In genomic region chr5:181241393-181241975, GRCh38 we compare ENCODE assay signal across 8 cellular contexts. TPM values are rescaled to one million over a fixed set of nuclear protein-coding genes. Genes with fewer than 3 reads are reported as not detected.
A peak's percentile ranks its signal among the peaks of the same experiment; 100 is the strongest.
DNase-seq lines count a peak whose midpoint lies in the region; TF ChIP-seq lines count a peak whose summit lies in the region.

No MANE protein-coding gene starts in this region.

- DNase-seq in AG04449 (ENCODE audit: low read depth, low spot score) = peak; percentile 40
- DNase-seq in HL-60 (ENCODE audit: low read depth in 1 of 2, low spot score in 1 of 2) = peak in 1 of 2 experiments; percentile 84
- peak; percentile 84 for DNase-seq in activated naive CD4-positive, alpha-beta T cell treated with anti-CD3 and anti-CD28 coated beads for 36 hours
- DNase-seq in tibial artery = peak; percentile 38 to 59
- DNase-seq in NCI-H2196 (lab: John Stamatoyannopoulos, UW; ENCODE audit: unreplicated experiment) = no peak
- DNase-seq in NCI-H2227 (lab: John Stamatoyannopoulos, UW; ENCODE audit: unreplicated experiment) = no peak
- no peak for DNase-seq in NCI-H146 (lab: John Stamatoyannopoulos, UW)

- peaks cover 75% of the 10 kb centered on the region for H3K36me3 Mint-ChIP-seq in activated naive CD4-positive, alpha-beta T cell treated with anti-CD3 and anti-CD28 coated beads for 36 hours (ENCODE audit: low read depth)

- H3K36me3 ChIP-seq in iPS-15b (ENCODE audit: control insufficient read depth, insufficient read depth, low read length) = peaks cover 66% of the 10 kb centered on the region
- H3K36me3 ChIP-seq in tibial artery = peaks cover 56 to 58% (median 57%) of the 10 kb centered on the region in 3 donors

- peaks cover 4% of the 10 kb centered on the region for H3K4me1 ChIP-seq in iPS-15b (ENCODE audit: control insufficient read depth, insufficient read depth, low read length)
- peaks cover 0 to 54% (median 42%) of the 10 kb centered on the region in 4 donors for H3K4me1 ChIP-seq in tibial artery

- H3K9me3 ChIP-seq in iPS-15b (ENCODE audit: control insufficient read depth, insufficient read depth, low read length) (no peaks in the 10 kb centered on the region), tibial artery (no peaks in the 10 kb centered on the region)

- peak overlapping the region; percentile 96 for H3K27ac ChIP-seq in HL-60 (replicated peaks)
- peak overlapping the region; percentile 94 to 96 for H3K27ac ChIP-seq in tibial artery

- H3K27me3 Mint-ChIP-seq in activated naive CD4-positive, alpha-beta T cell treated with anti-CD3 and anti-CD28 coated beads for 36 hours (ENCODE audit: low read depth) = no peaks in the 10 kb centered on the region

- TF ChIP-seq CTCF in AG04449 (IDR thresholded peaks at IDR 0.05; ENCODE audit: insufficient read depth, low read length, missing control alignments) = no peak
- TF ChIP-seq CTCF in HL-60 (IDR thresholded peaks at IDR 0.05; ENCODE audit: insufficient read depth, low read length) = no peak
- no peak for TF ChIP-seq CTCF in tibial artery (IDR thresholded peaks at IDR 0.05)

- POLR2A ChIA-PET in AG04449 (lab: Yijun Ruan, JAX) = interaction anchor here (0.8 to 1.2 kb wide), 2 partner anchors 19 to 50 kb away, joined by 3 read pairs; no protein-coding TSS in a partner anchor

- H3K4me3 Mint-ChIP-seq in activated naive CD4-positive, alpha-beta T cell treated with anti-CD3 and anti-CD28 coated beads for 36 hours = peak overlapping the region; percentile 93

- peak overlapping the region; percentile 99 for H3K27ac Mint-ChIP-seq in activated naive CD4-positive, alpha-beta T cell treated with anti-CD3 and anti-CD28 coated beads for 36 hours

- CTCF ChIA-PET in AG04449 (lab: Yijun Ruan, JAX) = interaction anchor here (0.9 to 2.0 kb wide), 2 partner anchors 16 to 57 kb away, joined by 3 to 5 read pairs; no protein-coding TSS in a partner anchor
- CTCF ChIA-PET in activated naive CD4-positive, alpha-beta T cell treated with anti-CD3 and anti-CD28 coated beads for 36 hours (lab: Charles Lee) = interaction anchor here (0.6 kb wide), 1 partner anchor 10 kb away, joined by 3 read pairs; no protein-coding TSS in a partner anchor

- H3K4me1 Mint-ChIP-seq in activated naive CD4-positive, alpha-beta T cell treated with anti-CD3 and anti-CD28 coated beads for 36 hours (ENCODE audit: low read depth) = peaks cover 55% of the 10 kb centered on the region

- H3K9me3 Mint-ChIP-seq in activated naive CD4-positive, alpha-beta T cell treated with anti-CD3 and anti-CD28 coated beads for 36 hours = no peaks in the 10 kb centered on the region

- peak overlapping the region; percentile 97 for H3K9ac ChIP-seq in iPS-15b (ENCODE audit: low read depth, low read length)

- intact Hi-C loops in activated naive CD4-positive, alpha-beta T cell treated with anti-CD3 and anti-CD28 coated beads for 36 hours (cut with micrococcal nuclease) = loop anchor here (5.0 kb wide), 1 partner anchor 1619 kb away; the partner anchor contains the start of gene HNRNPH1
- intact Hi-C loops in tibial artery (cut with DNase I; ENCODE audit: low total_unique reads) = no loop called here

- H3K4me3 ChIP-seq in AG04449 (ENCODE audit: low read depth, low read length) = peak overlapping the region; percentile 98
- peak overlapping the region; percentile 65 for H3K4me3 ChIP-seq in HL-60 (replicated peaks; ENCODE audit: insufficient read depth, low read length)
- peak overlapping the region; percentile 97 for H3K4me3 ChIP-seq in iPS-15b (ENCODE audit: low read depth, low read length)
- peak overlapping the region in 1 of 2 donors; percentile 68 for H3K4me3 ChIP-seq in tibial artery

- H3K27me3 ChIP-seq in HL-60 (ENCODE audit: insufficient read depth, poor library complexity, severe bottlenecking) = no peaks in the 10 kb centered on the region
- H3K27me3 ChIP-seq in iPS-15b (ENCODE audit: control insufficient read depth, insufficient read depth, low read length) = no peaks in the 10 kb centered on the region
- no peaks in the 10 kb centered on the region for H3K27me3 ChIP-seq in tibial artery

RNA-seq across cellular contexts. Expression of gene RACK1, which starts 2.2 kb away (rescaled TPM):
- 1,000 to 10,000 TPM; 3,176 to 3,362 TPM for total RNA-seq in activated naive CD4-positive, alpha-beta T cell treated with anti-CD3 and anti-CD28 coated beads for 36 hours

RNA-seq across cellular contexts. Expression of gene TRIM41, which starts 18.4 kb away (rescaled TPM):
- total RNA-seq in activated naive CD4-positive, alpha-beta T cell treated with anti-CD3 and anti-CD28 coated beads for 36 hours = 10 to 100 TPM; 36.5 to 37.3 TPM

RNA-seq across cellular contexts. Expression of gene TRIM52, which starts 19.5 kb away (rescaled TPM):
- 10 to 100 TPM; 10.5 to 10.9 TPM for total RNA-seq in activated naive CD4-positive, alpha-beta T cell treated with anti-CD3 and anti-CD28 coated beads for 36 hours

RNA-seq across cellular contexts. Expression of gene TRIM7, which starts 36.5 kb away (rescaled TPM):
- 1 to 10 TPM; 1.6 to 1.8 TPM for total RNA-seq in activated naive CD4-positive, alpha-beta T cell treated with anti-CD3 and anti-CD28 coated beads for 36 hours

Comparison
In these comparisons a context has a peak if more than half of its experiments do, and no peak if none do; other contexts are left out.
1. DNase-seq: peak in AG04449 (single experiment), activated naive CD4-positive, alpha-beta T cell treated with anti-CD3 and anti-CD28 coated beads for 36 hours (single experiment) and tibial artery (2 of 2); none in NCI-H2196 (single experiment), NCI-H2227 (single experiment) and NCI-H146 (single experiment).